ENCODE assay signal across 9 cellular contexts in the genomic region with DNA sequence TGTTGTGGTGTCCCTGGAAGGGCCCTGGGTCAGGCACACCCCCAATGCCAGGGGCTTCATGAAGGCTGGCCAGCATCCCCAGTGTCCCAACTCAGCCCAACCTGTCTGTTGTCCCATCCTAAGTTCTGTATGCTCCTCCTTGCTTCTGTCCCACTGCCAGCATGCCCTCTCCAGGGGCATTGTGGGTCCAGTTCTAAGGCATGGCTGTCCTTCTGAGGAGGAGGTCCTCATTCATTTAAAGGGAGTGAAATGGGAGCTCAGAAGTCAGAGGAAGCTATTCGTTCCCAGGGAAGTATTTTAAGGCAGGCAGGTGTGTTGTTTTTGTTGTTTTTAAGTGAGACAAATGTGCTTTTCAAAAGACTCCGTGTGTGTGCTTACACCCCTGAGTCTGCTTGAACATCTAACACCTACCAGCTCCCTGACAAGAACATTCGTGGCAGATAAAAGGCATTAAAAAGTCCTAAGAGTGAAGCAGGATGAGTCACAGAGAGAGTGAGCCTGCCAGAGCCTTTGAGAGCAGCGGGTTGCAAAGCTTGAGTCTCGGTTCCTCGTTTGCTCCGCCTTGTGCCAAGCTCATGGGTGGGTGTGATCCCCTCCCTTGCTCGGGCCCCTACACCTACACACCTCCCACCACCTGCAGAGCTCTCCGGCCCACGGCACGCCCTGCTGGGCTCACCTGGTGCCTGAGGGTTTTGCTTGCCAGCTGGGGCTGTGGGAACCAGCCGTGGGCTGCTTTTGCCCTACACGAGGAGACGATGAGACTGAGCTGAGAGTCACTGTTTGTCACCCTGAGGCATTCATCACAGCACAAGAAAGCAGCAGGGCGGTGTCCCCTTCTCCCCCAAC.
DNase-seq lines count a peak whose midpoint lies in the region; ATAC-seq, FAIRE-seq and TF ChIP-seq lines count a peak whose summit lies in the region.
"Had no signal": no experiment of that assay in that cellular context is flagged by ENCODE, and none has a peak within 500 bp of the region (broad histone marks: within the 10 kb centered on the region; RNA-seq: fewer than 3 reads in every experiment).

No MANE protein-coding gene starts in this region.

- no peak for TF ChIP-seq CTCF in fibroblast of the aortic adventitia (IDR thresholded peaks at IDR 0.05; ENCODE audit: insufficient read depth, low read length)

- ATAC-seq in GM19372 (IDR thresholded peaks at IDR 0.05; ENCODE audit: low read depth, unreplicated experiment) (peak; percentile 91), HG03175 (IDR thresholded peaks at IDR 0.05; ENCODE audit: unreplicated experiment) (peak; percentile 91), HG02970 (IDR thresholded peaks at IDR 0.05; ENCODE audit: low FRiP score, unreplicated experiment) (no peak)
- ATAC-seq: K562 had no signal

- DNase-seq in COLO668 (lab: John Stamatoyannopoulos, UW; ENCODE audit: unreplicated experiment) (peak; percentile 69), fibroblast of the aortic adventitia (ENCODE audit: low read depth) (peak; percentile 69), small intestine (no peak)
- peak; percentile 10 to 15 for DNase-seq in activated CD4-positive, alpha-beta T cell treated with anti-CD3 and anti-CD28 coated beads for 24 hours (ENCODE audit: low read depth in 2 of 2)
- DNase-seq in stimulated activated CD8-positive, alpha-beta memory T cell treated with anti-CD3 and anti-CD28 coated beads, Interleukin-15, amount 100 ng/mL, for 4 hours (ENCODE audit: low read depth in 2 of 2): peak; percentile 31 to 39

- no peak overlapping the region for H3K27ac ChIP-seq in small intestine (ENCODE audit: low read depth in 1 of 2, low read length in 1 of 2)

- no peaks in the 10 kb centered on the region for H3K36me3 ChIP-seq in small intestine (ENCODE audit: control insufficient read depth in 2 of 2, insufficient read depth in 2 of 2, low read length in 2 of 2)

- WGBS in small intestine, 3 donors: 1 to 13% (median 4%) methylated on average over 14 to 15 of the region's 15 CpGs

- H3K4me3 ChIP-seq in fibroblast of the aortic adventitia (ENCODE audit: low read depth, low read length) (peak overlapping the region; percentile 37), small intestine (ENCODE audit: low read depth in 1 of 2, low read length in 2 of 2) (no peak overlapping the region)
- H3K4me3 ChIP-seq: K562 had no signal

- no peak for FAIRE-seq in small intestine (lab: Jason Lieb, UNC)
- FAIRE-seq: K562 had no signal

- H3K4me1 ChIP-seq in small intestine (ENCODE audit: control insufficient read depth in 2 of 2, insufficient read depth in 1 of 2, low read depth in 1 of 2, low read length in 1 of 2): no peaks in the 10 kb centered on the region

- peaks cover 0 to 20% of the 10 kb centered on the region in 2 donors for H3K27me3 ChIP-seq in small intestine (ENCODE audit: control insufficient read depth in 2 of 2, insufficient read depth in 2 of 2, low read length in 2 of 2)

- H3K9me3 ChIP-seq in small intestine (ENCODE audit: control insufficient read depth, low read depth): no peaks in the 10 kb centered on the region
